Comparison of ENCODE assay signal across 9 cellular contexts in the genomic region with DNA sequence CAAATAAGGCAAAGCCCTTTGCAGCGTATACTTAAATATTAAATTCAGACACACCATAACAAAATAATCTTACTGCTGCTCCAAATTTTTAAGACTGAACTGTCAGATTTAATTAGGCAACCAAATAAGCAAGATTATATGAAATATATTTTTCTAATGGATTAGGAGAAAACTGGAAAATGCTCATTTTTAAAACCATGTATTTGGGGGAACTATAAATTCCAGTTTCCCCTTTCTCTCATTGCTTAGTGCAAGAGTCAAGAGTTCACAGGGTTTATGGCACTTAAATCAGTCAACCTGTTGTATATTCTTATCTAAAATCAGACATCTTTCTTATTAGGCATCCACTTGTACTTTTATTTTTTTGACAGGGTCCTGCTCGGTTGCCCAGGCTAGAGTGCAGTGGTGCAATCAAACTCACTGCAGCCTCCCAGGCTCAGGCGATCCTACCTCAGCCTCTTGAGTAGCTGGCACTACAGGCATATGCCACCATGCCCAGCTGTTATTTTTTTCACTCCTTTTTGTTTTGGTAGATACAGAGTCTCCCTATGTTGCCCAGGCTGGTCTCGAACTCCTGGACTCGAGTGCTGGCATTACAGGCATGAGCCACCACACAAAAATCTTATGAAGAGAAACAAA. TPM values are rescaled to one million over a fixed set of nuclear protein-coding genes. Genes with fewer than 3 reads are reported as not detected.
DNase-seq lines count a peak whose midpoint lies in the region; ATAC-seq and TF ChIP-seq lines count a peak whose summit lies in the region.
"Had no signal": no experiment of that assay in that cellular context is flagged by ENCODE, and none has a peak within 500 bp of the region (broad histone marks: within the 10 kb centered on the region; RNA-seq: fewer than 3 reads in every experiment).

No MANE protein-coding gene starts in this region.

- H4K91ac ChIP-seq in mesenchymal stem cell (ENCODE audit: low read length) = no peak overlapping the region

- peaks cover 13% of the 10 kb centered on the region for H3K79me1 ChIP-seq in mesenchymal stem cell (replicated peaks; ENCODE audit: low read length, poor library complexity, severe bottlenecking)

- H3K4me1 Mint-ChIP-seq in activated B cell treated with CpG ODN at 0.5 μM for 24 hours = peaks cover 37% of the 10 kb centered on the region

- TF ChIP-seq POLR2A in HCT116 (IDR thresholded peaks at IDR 0.05; ENCODE audit: borderline replicate concordance, extremely low read depth, insufficient read depth, insufficient read length) = no peak

- H3K9me3 Mint-ChIP-seq in activated B cell treated with CpG ODN at 0.5 μM for 24 hours = no peaks in the 10 kb centered on the region

- H2BK5ac ChIP-seq in mesenchymal stem cell (ENCODE audit: low read depth, low read length, poor library complexity, severe bottlenecking) = peak overlapping the region; percentile 10

- H2AK5ac ChIP-seq in mesenchymal stem cell (ENCODE audit: low read length, severe bottlenecking) = peak overlapping the region; percentile 96

- H3K27me3 ChIP-seq in BLaER1 treated with 17β-estradiol and CSF1 and Interleukin-3, amounts not matched to agents 10 nM and 100 nM = no peaks in the 10 kb centered on the region
- H3K27me3 ChIP-seq in HCT116 (ENCODE audit: insufficient read depth, low read length) = no peaks in the 10 kb centered on the region
- no peaks in the 10 kb centered on the region for H3K27me3 ChIP-seq in mesenchymal stem cell (ENCODE audit: control insufficient read depth in 1 of 2, insufficient read depth in 1 of 2, low read length in 2 of 2)
- H3K27me3 ChIP-seq: suprapubic skin had no signal

- DNase-seq in HCT116 (ENCODE audit: low read depth, low spot score) = no peak
- no peak for DNase-seq in activated B cell treated with CpG ODN at 0.5 μM for 24 hours
- DNase-seq in mesenchymal stem cell = no peak
- DNase-seq in NCI-H128 (lab: John Stamatoyannopoulos, UW; ENCODE audit: unreplicated experiment) = no peak
- DNase-seq in HK-2 (ENCODE audit: unreplicated experiment) = no peak
- no peak for DNase-seq in NCI-H1436 treated with DMSO at 0.1 percent for 48 hours (lab: John Stamatoyannopoulos, UW)

- RAD21 ChIA-PET in HCT116 (lab: Charles Lee; ENCODE audit: low non-redundant PET in 1 of 2, low total read pairs in 2 of 2, uncharacterized antibody in 2 of 2, unreplicated experiment in 2 of 2) = no interaction called here

- peak overlapping the region; percentile 84 for H3K4me3 Mint-ChIP-seq in activated B cell treated with CpG ODN at 0.5 μM for 24 hours

- H3K14ac ChIP-seq in mesenchymal stem cell (ENCODE audit: low read length in 2 of 2) = no peak overlapping the region

- peaks cover 28% of the 10 kb centered on the region for H3K36me3 Mint-ChIP-seq in activated B cell treated with CpG ODN at 0.5 μM for 24 hours (ENCODE audit: low read depth)

- peaks cover 83% of the 10 kb centered on the region for H3K79me2 ChIP-seq in HCT116 (ENCODE audit: insufficient read depth, low read length)

- H2BK15ac ChIP-seq in mesenchymal stem cell (ENCODE audit: low read depth, poor library complexity, severe bottlenecking) = no peak overlapping the region

- peak overlapping the region in 1 of 2 experiments; percentile 29 for H3K18ac ChIP-seq in mesenchymal stem cell (ENCODE audit: low read depth in 1 of 2, low read length in 2 of 2)

- H3K4me2 ChIP-seq in BLaER1 treated with 17β-estradiol and CSF1 and Interleukin-3, amounts not matched to agents 10 nM and 100 nM = peak overlapping the region; percentile 74 to 95 (median 84); a peak in 18 of 22 replicates
- H3K4me2 ChIP-seq in HCT116 (ENCODE audit: low read length) (peak overlapping the region; percentile 87; the same call in 1 of the 2 replicates), mesenchymal stem cell (ENCODE audit: low read length, poor library complexity, severe bottlenecking) (no peak overlapping the region)

- no peak for ATAC-seq in HCT116
- no peak for ATAC-seq in activated B cell treated with CpG ODN at 0.5 μM for 24 hours (ENCODE audit: low read depth)
- ATAC-seq in GM21576 (IDR thresholded peaks at IDR 0.05; ENCODE audit: unreplicated experiment) = no peak

- peaks cover 0 to 4% (median 0%) of the 10 kb centered on the region in 11 experiments; a peak in 3 of 22 replicates for H3K9me3 ChIP-seq in BLaER1 treated with 17β-estradiol and CSF1 and Interleukin-3, amounts not matched to agents 10 nM and 100 nM (replicated peaks in 1 of 11)
- H3K9me3 ChIP-seq in HCT116 (ENCODE audit: control insufficient read depth in 1 of 2, insufficient read depth in 1 of 2, low read depth in 1 of 2, low read length in 2 of 2) = no peaks in the 10 kb centered on the region
- H3K9me3 ChIP-seq in mesenchymal stem cell (ENCODE audit: control insufficient read depth, low read length) = no peaks in the 10 kb centered on the region
- H3K9me3 ChIP-seq: suprapubic skin had no signal

- CTCF ChIA-PET in HCT116 (lab: Charles Lee) (interaction anchor here (1.8 kb wide), 1 partner anchor 18 kb away, joined by 7 read pairs; no protein-coding TSS in a partner anchor), activated B cell treated with CpG ODN at 0.5 μM for 24 hours (lab: Charles Lee) (interaction anchor here (0.6 to 0.9 kb wide), 3 partner anchors 18 to 559 kb away, joined by 3 to 6 read pairs (median 3); no protein-coding TSS in a partner anchor)

- no TSS peak for BruUV-seq in HCT116 (replicated peaks; lab: Mats Ljungman, UMichigan)

- intact Hi-C loops in HCT116 (cut with micrococcal nuclease) (no loop called here), activated B cell treated with CpG ODN at 0.5 μM for 24 hours (cut with micrococcal nuclease) (loop anchor here (1.0 to 2.0 kb wide), 2 partner anchors 18 to 71 kb away; no protein-coding TSS in a partner anchor)

- H3K23ac ChIP-seq in mesenchymal stem cell (ENCODE audit: low read length in 2 of 2) = no peak overlapping the region

- no peak for TF ChIP-seq RAD21 in HCT116 (IDR thresholded peaks at IDR 0.05; ENCODE audit: low read depth)

- POLR2A ChIA-PET in HCT116 (lab: Charles Lee) (no interaction called here), activated B cell treated with CpG ODN at 0.5 μM for 24 hours (lab: Charles Lee) (no interaction called here)

- H4K20me1 ChIP-seq in BLaER1 treated with 17β-estradiol and CSF1 and Interleukin-3, amounts not matched to agents 10 nM and 100 nM = peaks cover 12 to 39% (median 19%) of the 10 kb centered on the region in 11 experiments; a peak in 21 of 22 replicates
- H4K20me1 ChIP-seq in HCT116 (ENCODE audit: insufficient read depth) = peaks cover 23% of the 10 kb centered on the region; the same call in 1 of the 2 replicates

- peaks cover 0 to 6% (median 0%) of the 10 kb centered on the region in 11 experiments; a peak in 2 of 22 replicates for H3K36me3 ChIP-seq in BLaER1 treated with 17β-estradiol and CSF1 and Interleukin-3, amounts not matched to agents 10 nM and 100 nM
- H3K36me3 ChIP-seq in HCT116 (ENCODE audit: control insufficient read depth in 1 of 2, insufficient read depth in 2 of 2, low read length in 2 of 2) = no peaks in the 10 kb centered on the region
- H3K36me3 ChIP-seq in mesenchymal stem cell (ENCODE audit: control insufficient read depth in 1 of 2, insufficient read depth in 2 of 2, low read depth in 1 of 2, low read length in 2 of 2) = peaks cover 2 to 3% of the 10 kb centered on the region in 2 experiments
- H3K36me3 ChIP-seq: suprapubic skin had no signal

- no peak overlapping the region for H2BK12ac ChIP-seq in mesenchymal stem cell (ENCODE audit: low read length in 2 of 2)

- H3K27me3 Mint-ChIP-seq in activated B cell treated with CpG ODN at 0.5 μM for 24 hours = no peaks in the 10 kb centered on the region

- no peak overlapping the region for H3K4ac ChIP-seq in mesenchymal stem cell (ENCODE audit: low read depth in 1 of 2, low read length in 2 of 2)

- peak overlapping the region in 1 of 11 experiments; percentile 98; a peak in 1 of 22 replicates for H3K9ac ChIP-seq in BLaER1 treated with 17β-estradiol and CSF1 and Interleukin-3, amounts not matched to agents 10 nM and 100 nM
- no peak overlapping the region for H3K9ac ChIP-seq in HCT116 (ENCODE audit: low read length)
- peak overlapping the region; percentile 88 for H3K9ac ChIP-seq in mesenchymal stem cell (ENCODE audit: low read length)

- no peak overlapping the region for H2BK120ac ChIP-seq in mesenchymal stem cell (ENCODE audit: low read depth, low read length)

- peak overlapping the region; percentile 97 for H3K27ac Mint-ChIP-seq in activated B cell treated with CpG ODN at 0.5 μM for 24 hours

- 89% methylated on average over 5 of the region's 5 CpGs for WGBS in mesenchymal stem cell

- peak overlapping the region in 8 of 11 experiments; percentile 0 to 99 (median 98); a peak in 9 of 22 replicates for H3K27ac ChIP-seq in BLaER1 treated with 17β-estradiol and CSF1 and Interleukin-3, amounts not matched to agents 10 nM and 100 nM
- H3K27ac ChIP-seq in HCT116 (ENCODE audit: low read depth, low read length) (no peak overlapping the region), mesenchymal stem cell (ENCODE audit: low read length, poor library complexity, severe bottlenecking) (peak overlapping the region; percentile 63)

- peaks cover 26 to 46% (median 40%) of the 10 kb centered on the region in 10 experiments for H3K4me1 ChIP-seq in BLaER1 treated with 17β-estradiol and CSF1 and Interleukin-3, amounts not matched to agents 10 nM and 100 nM
- H3K4me1 ChIP-seq in HCT116 (ENCODE audit: control insufficient read depth in 1 of 2, insufficient read depth in 2 of 2, low read length in 2 of 2) (peaks cover 15 to 30% of the 10 kb centered on the region in 2 experiments), mesenchymal stem cell (ENCODE audit: control insufficient read depth, insufficient read depth, low read depth, low read length) (peaks cover 12% of the 10 kb centered on the region)

- TF ChIP-seq CTCF in HCT116 (IDR thresholded peaks at IDR 0.05 in 2 of 3, conservative IDR thresholded peaks at IDR 0.05 in 1 of 3; ENCODE audit: borderline replicate concordance in 1 of 3, insufficient read depth in 1 of 3, low read depth in 2 of 3, low read length in 2 of 3) = no peak
- TF ChIP-seq CTCF in activated B cell treated with CpG ODN at 0.5 μM for 24 hours (IDR thresholded peaks at IDR 0.05) = no peak

- H3K4me3 ChIP-seq in BLaER1 treated with 17β-estradiol and CSF1 and Interleukin-3, amounts not matched to agents 10 nM and 100 nM = no peak overlapping the region; a peak in 2 of 20 replicates
- H3K4me3 ChIP-seq in HCT116 (replicated peaks in 1 of 2; ENCODE audit: low read depth in 1 of 2, low read length in 2 of 2) = no peak overlapping the region
- no peak overlapping the region for H3K4me3 ChIP-seq in mesenchymal stem cell (ENCODE audit: insufficient read depth in 1 of 2, low read depth in 1 of 2, low read length in 2 of 2)

- H4K8ac ChIP-seq in mesenchymal stem cell (ENCODE audit: low read length) = peak overlapping the region; percentile 47

- H2AFZ ChIP-seq in HCT116 (ENCODE audit: low read depth, low read length, poor library complexity, severe bottlenecking) (no peak overlapping the region), mesenchymal stem cell (ENCODE audit: low read depth, low read length) (no peak overlapping the region)

- H3K9me2 ChIP-seq in HCT116 (ENCODE audit: insufficient read depth) = no peaks in the 10 kb centered on the region

TF ChIP-seq in HCT116, 20 proteins besides CTCF, POLR2A, EP300 and RAD21 (continues in another document):
- TF ChIP-seq CEBPB (IDR thresholded peaks at IDR 0.05; ENCODE audit: low read depth) = no peak

RNA-seq across cellular contexts. Expression of a gene that starts 2.1 kb away (rescaled TPM):
- total RNA-seq in HCT116 (2021; ENCODE audit: unreplicated experiment) (77.5 TPM), activated B cell treated with CpG ODN at 0.5 μM for 24 hours (127 and 152 TPM in 2 replicates)
- 25.7 and 26.9 TPM in 2 replicates for polyA plus RNA-seq in HCT116 (2012)
- 20.1 TPM for polyA plus RNA-seq in mesenchymal stem cell (2013, experiment 1 of 2)
- polyA plus RNA-seq in mesenchymal stem cell (2013, experiment 2 of 2) = 20.0 TPM
